ENCODE assay signal across 8 cellular contexts in genomic region chr13:46211521-46212351, GRCh38. TPM values are rescaled to one million over a fixed set of nuclear protein-coding genes. Genes with fewer than 3 reads are reported as not detected.
DNase-seq lines count a peak whose midpoint lies in the region; ATAC-seq and TF ChIP-seq lines count a peak whose summit lies in the region.

Gene LRRC63, plus strand, starts transcription at chr13:46211928. Its CDS starts 1,107 bp downstream, at chr13:46213035.

- no peaks in the 10 kb centered on the region for H3K36me3 ChIP-seq in CD4-positive, CD25-positive, alpha-beta regulatory T cell (ENCODE audit: control insufficient read depth, insufficient read depth, low read length)
- H3K36me3 ChIP-seq in OCI-LY3 (replicated peaks; ENCODE audit: low read depth, low read length), result no peaks in the 10 kb centered on the region

- H3K4me3 Mint-ChIP-seq in CD4-positive, CD25-positive, alpha-beta regulatory T cell, result peak within 1 kb of the TSS; percentile 84 to 92 (median 92)
- H3K4me3 Mint-ChIP-seq in naive thymus-derived CD8-positive, alpha-beta T cell, result peak within 1 kb of the TSS; percentile 82 to 99 (median 92)

- no peak for TF ChIP-seq CTCF in OCI-LY3 (IDR thresholded peaks at IDR 0.05; ENCODE audit: low read depth, low read length)
- TF ChIP-seq CTCF in fibroblast of mammary gland (conservative IDR thresholded peaks at IDR 0.05; ENCODE audit: control insufficient read depth, insufficient read depth, low read depth, low read length), result no peak

- H3K4me3 ChIP-seq in CD4-positive, CD25-positive, alpha-beta regulatory T cell (ENCODE audit: low read depth, low read length), result peak within 1 kb of the TSS; percentile 88
- peak within 1 kb of the TSS; percentile 81 for H3K4me3 ChIP-seq in OCI-LY3 (ENCODE audit: low read length)
- H3K4me3 ChIP-seq in fibroblast of mammary gland (ENCODE audit: control insufficient read depth, low read depth, low read length), result peak within 1 kb of the TSS; percentile 58

- H3K79me2 ChIP-seq in OCI-LY3 (ENCODE audit: low read length), result peaks cover 21% of the 10 kb centered on the region

- H3K27me3 Mint-ChIP-seq in CD4-positive, CD25-positive, alpha-beta regulatory T cell, result no peaks in the 10 kb centered on the region
- no peaks in the 10 kb centered on the region for H3K27me3 Mint-ChIP-seq in naive thymus-derived CD8-positive, alpha-beta T cell

- H3K36me3 Mint-ChIP-seq in CD4-positive, CD25-positive, alpha-beta regulatory T cell, result no peaks in the 10 kb centered on the region
- H3K36me3 Mint-ChIP-seq in naive thymus-derived CD8-positive, alpha-beta T cell, result no peaks in the 10 kb centered on the region

- H2AFZ ChIP-seq in OCI-LY3 (ENCODE audit: low read depth, low read length), result peak within 1 kb of the TSS; percentile 92

- peaks cover 9% of the 10 kb centered on the region for H3K4me1 ChIP-seq in CD4-positive, CD25-positive, alpha-beta regulatory T cell (ENCODE audit: control insufficient read depth, insufficient read depth, low read length, poor library complexity, severe bottlenecking)
- H3K4me1 ChIP-seq in OCI-LY3 (ENCODE audit: low read length), result peaks cover 30% of the 10 kb centered on the region

- peak within 1 kb of the TSS; percentile 76 for H3K9ac ChIP-seq in OCI-LY3 (ENCODE audit: low read length)

- H3K27ac ChIP-seq in CD4-positive, CD25-positive, alpha-beta regulatory T cell (ENCODE audit: insufficient read depth, low read length, poor library complexity, severe bottlenecking), result peak within 1 kb of the TSS; percentile 70
- peak within 1 kb of the TSS; percentile 24 for H3K27ac ChIP-seq in OCI-LY3 (ENCODE audit: low read length)

- H4K20me1 ChIP-seq in OCI-LY3 (ENCODE audit: insufficient read depth, low read length), result no peaks in the 10 kb centered on the region

- peak; percentile 71 to 88 (median 76) for DNase-seq in CD4-positive, CD25-positive, alpha-beta regulatory T cell
- peak; percentile 45 for DNase-seq in GM19240 (ENCODE audit: insufficient read length, low spot score)
- peak; percentile 89 to 90 for DNase-seq in activated T-cell treated with anti-CD3 and anti-CD28 coated beads, Interleukin-2, amount 50 U/mL, for 48 hours
- DNase-seq in fibroblast of mammary gland (ENCODE audit: low read depth), result peak; percentile 41
- peak; percentile 71 to 88 (median 82) for DNase-seq in naive thymus-derived CD8-positive, alpha-beta T cell
- peak; percentile 57 to 77 (median 69) for DNase-seq in stimulated activated naive CD4-positive, alpha-beta T cell (lab: John Stamatoyannopoulos, UW)

- peak; percentile 98 to 99 for ATAC-seq in CD4-positive, CD25-positive, alpha-beta regulatory T cell (ENCODE audit: low read depth in 2 of 2)
- ATAC-seq in HG03439 (IDR thresholded peaks at IDR 0.05; ENCODE audit: unreplicated experiment), result peak; percentile 97
- peak; percentile 93 to 98 for ATAC-seq in naive thymus-derived CD8-positive, alpha-beta T cell

- H3K9me3 Mint-ChIP-seq in CD4-positive, CD25-positive, alpha-beta regulatory T cell, result peaks cover 0 to 2% (median 0%) of the 10 kb centered on the region in 7 donors
- H3K9me3 Mint-ChIP-seq in naive thymus-derived CD8-positive, alpha-beta T cell, result no peaks in the 10 kb centered on the region

- H3K4me2 ChIP-seq in OCI-LY3 (ENCODE audit: low read length), result peak within 1 kb of the TSS; percentile 83

- POLR2A ChIA-PET in naive thymus-derived CD8-positive, alpha-beta T cell (lab: Charles Lee), result interaction anchor here (0.7 to 1.8 kb wide), 11 partner anchors 9 to 160 kb away, joined by 3 to 10 read pairs (median 3); partner anchors contain the start of genes LCP1 and ZC3H13

- H3K27me3 ChIP-seq in CD4-positive, CD25-positive, alpha-beta regulatory T cell (ENCODE audit: control insufficient read depth, insufficient read depth, low read length), result no peaks in the 10 kb centered on the region
- H3K27me3 ChIP-seq in OCI-LY3 (ENCODE audit: low read depth, low read length), result no peaks in the 10 kb centered on the region

- no peaks in the 10 kb centered on the region for H3K9me3 ChIP-seq in CD4-positive, CD25-positive, alpha-beta regulatory T cell (ENCODE audit: control insufficient read depth in 2 of 2, low read length in 2 of 2)
- H3K9me3 ChIP-seq in OCI-LY3 (ENCODE audit: insufficient read depth, low read length), result no peaks in the 10 kb centered on the region

- H3K27ac Mint-ChIP-seq in CD4-positive, CD25-positive, alpha-beta regulatory T cell, result peak within 1 kb of the TSS; percentile 54 to 92 (median 88)
- H3K27ac Mint-ChIP-seq in naive thymus-derived CD8-positive, alpha-beta T cell, result peak within 1 kb of the TSS; percentile 91 to 98 (median 95)

- peaks cover 0 to 17% (median 2%) of the 10 kb centered on the region in 4 donors for H3K4me1 Mint-ChIP-seq in CD4-positive, CD25-positive, alpha-beta regulatory T cell
- H3K4me1 Mint-ChIP-seq in naive thymus-derived CD8-positive, alpha-beta T cell, result peaks cover 7 to 27% (median 25%) of the 10 kb centered on the region in 4 donors

RNA-seq across cellular contexts. Expression of gene LRRC63, which starts in this region (rescaled TPM):
- 0.20 TPM for total RNA-seq in CD4-positive, CD25-positive, alpha-beta regulatory T cell
- under 1 TPM; 0.12 to 0.49 (median 0.18) TPM for polyA plus RNA-seq in CD4-positive, CD25-positive, alpha-beta regulatory T cell
- under 1 TPM; 0.52 to 0.62 TPM for total RNA-seq in naive thymus-derived CD8-positive, alpha-beta T cell
- polyA plus RNA-seq in naive thymus-derived CD8-positive, alpha-beta T cell, result under 1 TPM in 2 of 3 donors, not detected in 1; 0.22 to 0.23 TPM

Comparison
In these comparisons a context has a peak if more than half of its experiments do, and no peak if none do; other contexts are left out.
1. Peak in every context shown above with its lines: DNase-seq, ATAC-seq, H3K4me3 ChIP-seq and H3K27ac ChIP-seq.
2. Peak in DNase-seq, ATAC-seq, H3K4me3 ChIP-seq and H3K27ac ChIP-seq in CD4-positive, CD25-positive, alpha-beta regulatory T cell; RNA of the gene not detected or under 1 TPM.
3. Peak in DNase-seq and ATAC-seq in naive thymus-derived CD8-positive, alpha-beta T cell; RNA of the gene not detected or under 1 TPM.